In the genomic region with DNA sequence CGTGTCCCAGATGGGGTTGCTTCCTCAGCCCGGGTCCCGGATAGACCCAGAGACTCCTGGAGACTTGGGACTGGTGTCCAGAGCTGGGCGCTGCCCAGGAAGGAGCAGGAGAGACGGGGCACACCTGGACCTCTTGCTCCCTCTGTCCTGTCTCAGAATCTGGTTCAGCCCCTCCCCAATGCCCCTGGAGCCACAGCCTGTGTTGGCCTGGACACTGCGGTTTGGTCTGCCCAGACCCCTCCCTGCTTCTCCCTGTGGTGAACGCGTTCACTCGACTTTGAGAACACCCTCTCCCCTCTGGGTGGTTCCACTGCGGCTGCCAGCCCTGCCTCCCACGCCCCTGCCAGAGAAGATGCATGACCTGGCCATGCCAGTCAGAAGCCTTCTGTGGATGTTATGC, we compare ENCODE assay signal across 11 cellular contexts.
"Had no signal": no experiment of that assay in that cellular context is flagged by ENCODE, and none has a peak within 500 bp of the region (broad histone marks: within the 10 kb centered on the region; RNA-seq: fewer than 3 reads in every experiment).

No MANE protein-coding gene starts in this region.

- ATAC-seq: gastrocnemius medialis, left lobe of liver had no signal

- H3K27me3 ChIP-seq: transverse colon had no signal

- H3K9me3 ChIP-seq: gastrocnemius medialis, transverse colon had no signal

- DNase-seq: activated CD4-positive, alpha-beta T cell treated with anti-CD3 and anti-CD28 coated beads, Interleukin-2, amount 50 U/mL, for 48 hours; activated naive CD8-positive, alpha-beta T cell treated with anti-CD3 and anti-CD28 coated beads for 36 hours; anterior cingulate cortex; erythroblast; mesenchymal stem cell; stimulated activated CD4-positive, alpha-beta T cell treated with anti-CD3 and anti-CD28 coated beads, Interleukin-4, amount 100 ng/mL, for 24 hours; stimulated activated naive CD4-positive, alpha-beta T cell; transverse colon had no signal

- H3K4me1 ChIP-seq: gastrocnemius medialis, transverse colon had no signal

- H3K4me3 ChIP-seq: gastrocnemius medialis, SK-N-MC, transverse colon had no signal

- H3K27ac ChIP-seq: gastrocnemius medialis, SK-N-MC, transverse colon had no signal

- H3K36me3 ChIP-seq: gastrocnemius medialis, transverse colon had no signal
